ENCODE assay signal across 33 cellular contexts in genomic region chr14:92225731-92226130, GRCh38.
"Had no signal": no experiment of that assay in that cellular context is flagged by ENCODE, and none has a peak within 500 bp of the region (broad histone marks: within the 10 kb centered on the region; RNA-seq: fewer than 3 reads in every experiment).

No MANE protein-coding gene starts in this region.

- H3K9me3 ChIP-seq: heart left ventricle, lower lobe of right lung, pancreas, prostate gland, uterus had no signal

- H3K4me3 Mint-ChIP-seq: activated T-cell treated with anti-CD3 and anti-CD28 coated beads, Interleukin-2, amount 50 U/mL, for 72 hours; immature natural killer cell; naive thymus-derived CD8-positive, alpha-beta T cell; neural crest cell; stimulated activated memory B cell treated with anti-CD40 and anti-IgM and Interleukin-4, amounts not matched to agents 10 μg/mL and 1 μg/mL and 100 μg/mL, for 72 hours; stimulated activated naive CD8-positive, alpha-beta T cell treated with anti-CD3 and anti-CD28 coated beads, Interleukin-15, amount 100 ng/mL, for 72 hours; type B pancreatic cell had no signal

- FAIRE-seq: kidney, pancreas had no signal

- H3K27ac ChIP-seq: coronary artery, dorsolateral prefrontal cortex, heart left ventricle, lower lobe of right lung, pancreas, prostate gland, uterus had no signal

- H3K4me2 ChIP-seq: smooth muscle cell had no signal

- DNase-seq: activated CD4-positive, alpha-beta T cell treated with anti-CD3 and anti-CD28 coated beads for 4 hours; activated CD4-positive, alpha-beta T cell treated with anti-CD3 and anti-CD28 coated beads, Interleukin-2, amount 50 U/mL, for 4 hours; activated naive CD4-positive, alpha-beta T cell; activated T-cell treated with anti-CD3 and anti-CD28 coated beads for 4 hours; activated T-cell treated with anti-CD3 and anti-CD28 coated beads, Interleukin-2, amount 50 U/mL, for 72 hours; anterior cingulate cortex; cerebellar nuclear complex; dorsolateral prefrontal cortex; effector memory CD4-positive, alpha-beta T cell; erythroblast; heart left ventricle; hypothalamus; immature natural killer cell; kidney; lower lobe of right lung; mesenchymal stem cell; naive thymus-derived CD8-positive, alpha-beta T cell; nucleus accumbens; pancreas; stimulated activated CD4-positive, alpha-beta T cell treated with anti-CD3 and anti-CD28 coated beads, Interleukin-1b, Interleukin-23, amount 100 ng/mL, for 48 hours; stimulated activated CD4-positive, alpha-beta T cell treated with anti-CD3 and anti-CD28 coated beads, Interleukin-4, amount 100 ng/mL, for 4 hours; stimulated activated CD8-positive, alpha-beta memory T cell treated with anti-CD3 and anti-CD28 coated beads, Interleukin-4, amount 100 ng/mL, for 48 hours; stimulated activated naive CD8-positive, alpha-beta T cell treated with anti-CD3 and anti-CD28 coated beads, Interleukin-15, amount 100 ng/mL, for 72 hours; substantia nigra; uterus had no signal

- H3K4me1 Mint-ChIP-seq: immature natural killer cell, neural crest cell had no signal

- H3K4me1 ChIP-seq: lower lobe of right lung, pancreas, prostate gland, uterus had no signal

- H3K36me3 Mint-ChIP-seq: activated naive CD4-positive, alpha-beta T cell treated with anti-CD3 and anti-CD28 coated beads, Interleukin-2, amount 50 U/mL, for 72 hours; immature natural killer cell; stimulated activated memory B cell treated with anti-CD40 and anti-IgM and Interleukin-4, amounts not matched to agents 10 μg/mL and 1 μg/mL and 100 μg/mL, for 72 hours; type B pancreatic cell had no signal

- H3K9me3 Mint-ChIP-seq: activated naive CD4-positive, alpha-beta T cell treated with anti-CD3 and anti-CD28 coated beads, Interleukin-2, amount 50 U/mL, for 72 hours; immature natural killer cell; neural crest cell; stimulated activated memory B cell treated with anti-CD40 and anti-IgM and Interleukin-4, amounts not matched to agents 10 μg/mL and 1 μg/mL and 100 μg/mL, for 72 hours; stimulated activated naive CD8-positive, alpha-beta T cell treated with anti-CD3 and anti-CD28 coated beads, Interleukin-15, amount 100 ng/mL, for 72 hours; type B pancreatic cell had no signal

- ATAC-seq: activated naive CD4-positive, alpha-beta T cell treated with anti-CD3 and anti-CD28 coated beads, Interleukin-2, amount 50 U/mL, for 72 hours; activated T-cell treated with anti-CD3 and anti-CD28 coated beads, Interleukin-2, amount 50 U/mL, for 72 hours; heart left ventricle; left lobe of liver; lower lobe of right lung; naive thymus-derived CD8-positive, alpha-beta T cell; pancreas; stimulated activated memory B cell treated with anti-CD40 and anti-IgM and Interleukin-4, amounts not matched to agents 10 μg/mL and 1 μg/mL and 100 μg/mL, for 72 hours; stimulated activated naive CD8-positive, alpha-beta T cell treated with anti-CD3 and anti-CD28 coated beads, Interleukin-15, amount 100 ng/mL, for 72 hours had no signal

- H3K4me3 ChIP-seq: coronary artery, dorsolateral prefrontal cortex, heart left ventricle, lower lobe of right lung, pancreas, prostate gland, smooth muscle cell, uterus had no signal

- H3K36me3 ChIP-seq: heart left ventricle, lower lobe of right lung, pancreas, prostate gland, uterus had no signal

- H3K27me3 ChIP-seq: dorsolateral prefrontal cortex, heart left ventricle, pancreas, uterus had no signal

- H3K27ac Mint-ChIP-seq: activated naive CD4-positive, alpha-beta T cell treated with anti-CD3 and anti-CD28 coated beads, Interleukin-2, amount 50 U/mL, for 72 hours; stimulated activated memory B cell treated with anti-CD40 and anti-IgM and Interleukin-4, amounts not matched to agents 10 μg/mL and 1 μg/mL and 100 μg/mL, for 72 hours; type B pancreatic cell had no signal
